1 cellular context compared by ENCODE assay signal in the genomic region with DNA sequence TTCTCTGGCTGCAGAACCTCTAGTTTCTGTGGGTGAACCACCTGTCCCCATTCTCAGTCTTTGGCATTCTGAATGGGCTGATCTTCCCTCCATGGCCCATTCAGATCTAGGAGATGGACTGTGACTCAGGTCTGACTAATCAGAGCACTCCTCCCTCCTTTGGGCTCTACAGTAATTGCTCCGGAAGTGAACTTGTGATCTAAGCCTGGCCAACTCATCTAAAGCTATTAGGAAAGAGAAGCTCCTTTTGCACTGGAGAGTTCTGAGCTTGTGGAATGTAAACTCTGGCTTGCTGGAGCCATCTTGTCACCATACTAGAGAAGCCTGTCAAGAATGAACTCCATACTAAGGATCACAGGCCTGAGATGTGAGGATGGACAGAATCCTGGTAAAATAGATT.
TF ChIP-seq lines count a peak whose summit lies in the region.

No MANE protein-coding gene starts in this region.

TF ChIP-seq in GM23338, 12 proteins besides CTCF, POLR2A, EP300 and RAD21 (continued from another document):
- TF ChIP-seq, protein P1, sequence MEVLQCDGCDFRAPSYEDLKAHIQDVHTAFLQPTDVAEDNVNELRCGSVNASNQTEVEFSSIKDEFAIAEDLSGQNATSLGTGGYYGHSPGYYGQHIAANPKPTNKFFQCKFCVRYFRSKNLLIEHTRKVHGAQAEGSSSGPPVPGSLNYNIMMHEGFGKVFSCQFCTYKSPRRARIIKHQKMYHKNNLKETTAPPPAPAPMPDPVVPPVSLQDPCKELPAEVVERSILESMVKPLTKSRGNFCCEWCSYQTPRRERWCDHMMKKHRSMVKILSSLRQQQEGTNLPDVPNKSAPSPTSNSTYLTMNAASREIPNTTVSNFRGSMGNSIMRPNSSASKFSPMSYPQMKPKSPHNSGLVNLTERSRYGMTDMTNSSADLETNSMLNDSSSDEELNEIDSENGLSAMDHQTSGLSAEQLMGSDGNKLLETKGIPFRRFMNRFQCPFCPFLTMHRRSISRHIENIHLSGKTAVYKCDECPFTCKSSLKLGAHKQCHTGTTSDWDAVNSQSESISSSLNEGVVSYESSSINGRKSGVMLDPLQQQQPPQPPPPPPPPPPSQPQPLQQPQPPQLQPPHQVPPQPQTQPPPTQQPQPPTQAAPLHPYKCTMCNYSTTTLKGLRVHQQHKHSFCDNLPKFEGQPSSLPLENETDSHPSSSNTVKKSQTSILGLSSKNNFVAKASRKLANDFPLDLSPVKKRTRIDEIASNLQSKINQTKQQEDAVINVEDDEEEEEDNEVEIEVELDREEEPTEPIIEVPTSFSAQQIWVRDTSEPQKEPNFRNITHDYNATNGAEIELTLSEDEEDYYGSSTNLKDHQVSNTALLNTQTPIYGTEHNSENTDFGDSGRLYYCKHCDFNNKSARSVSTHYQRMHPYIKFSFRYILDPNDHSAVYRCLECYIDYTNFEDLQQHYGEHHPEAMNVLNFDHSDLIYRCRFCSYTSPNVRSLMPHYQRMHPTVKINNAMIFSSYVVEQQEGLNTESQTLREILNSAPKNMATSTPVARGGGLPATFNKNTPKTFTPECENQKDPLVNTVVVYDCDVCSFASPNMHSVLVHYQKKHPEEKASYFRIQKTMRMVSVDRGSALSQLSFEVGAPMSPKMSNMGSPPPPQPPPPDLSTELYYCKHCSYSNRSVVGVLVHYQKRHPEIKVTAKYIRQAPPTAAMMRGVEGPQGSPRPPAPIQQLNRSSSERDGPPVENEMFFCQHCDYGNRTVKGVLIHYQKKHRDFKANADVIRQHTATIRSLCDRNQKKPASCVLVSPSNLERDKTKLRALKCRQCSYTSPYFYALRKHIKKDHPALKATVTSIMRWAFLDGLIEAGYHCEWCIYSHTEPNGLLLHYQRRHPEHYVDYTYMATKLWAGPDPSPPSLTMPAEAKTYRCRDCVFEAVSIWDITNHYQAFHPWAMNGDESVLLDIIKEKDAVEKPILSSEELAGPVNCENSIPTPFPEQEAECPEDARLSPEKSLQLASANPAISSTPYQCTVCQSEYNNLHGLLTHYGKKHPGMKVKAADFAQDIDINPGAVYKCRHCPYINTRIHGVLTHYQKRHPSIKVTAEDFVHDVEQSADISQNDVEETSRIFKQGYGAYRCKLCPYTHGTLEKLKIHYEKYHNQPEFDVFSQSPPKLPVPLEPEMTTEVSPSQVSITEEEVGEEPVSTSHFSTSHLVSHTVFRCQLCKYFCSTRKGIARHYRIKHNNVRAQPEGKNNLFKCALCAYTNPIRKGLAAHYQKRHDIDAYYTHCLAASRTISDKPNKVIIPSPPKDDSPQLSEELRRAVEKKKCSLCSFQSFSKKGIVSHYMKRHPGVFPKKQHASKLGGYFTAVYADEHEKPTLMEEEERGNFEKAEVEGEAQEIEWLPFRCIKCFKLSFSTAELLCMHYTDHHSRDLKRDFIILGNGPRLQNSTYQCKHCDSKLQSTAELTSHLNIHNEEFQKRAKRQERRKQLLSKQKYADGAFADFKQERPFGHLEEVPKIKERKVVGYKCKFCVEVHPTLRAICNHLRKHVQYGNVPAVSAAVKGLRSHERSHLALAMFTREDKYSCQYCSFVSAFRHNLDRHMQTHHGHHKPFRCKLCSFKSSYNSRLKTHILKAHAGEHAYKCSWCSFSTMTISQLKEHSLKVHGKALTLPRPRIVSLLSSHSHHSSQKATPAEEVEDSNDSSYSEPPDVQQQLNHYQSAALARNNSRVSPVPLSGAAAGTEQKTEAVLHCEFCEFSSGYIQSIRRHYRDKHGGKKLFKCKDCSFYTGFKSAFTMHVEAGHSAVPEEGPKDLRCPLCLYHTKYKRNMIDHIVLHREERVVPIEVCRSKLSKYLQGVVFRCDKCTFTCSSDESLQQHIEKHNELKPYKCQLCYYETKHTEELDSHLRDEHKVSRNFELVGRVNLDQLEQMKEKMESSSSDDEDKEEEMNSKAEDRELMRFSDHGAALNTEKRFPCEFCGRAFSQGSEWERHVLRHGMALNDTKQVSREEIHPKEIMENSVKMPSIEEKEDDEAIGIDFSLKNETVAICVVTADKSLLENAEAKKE (CRISPR knock-in tag; IDR thresholded peaks at IDR 0.05): no peak
- TF ChIP-seq STAT1 (IDR thresholded peaks at IDR 0.05; ENCODE audit: unreplicated experiment) (no peak), NANOG (IDR thresholded peaks at IDR 0.05; ENCODE audit: borderline replicate concordance) (no peak), JUNB (IDR thresholded peaks at IDR 0.05; ENCODE audit: unreplicated experiment) (no peak)
